In the genomic region with DNA sequence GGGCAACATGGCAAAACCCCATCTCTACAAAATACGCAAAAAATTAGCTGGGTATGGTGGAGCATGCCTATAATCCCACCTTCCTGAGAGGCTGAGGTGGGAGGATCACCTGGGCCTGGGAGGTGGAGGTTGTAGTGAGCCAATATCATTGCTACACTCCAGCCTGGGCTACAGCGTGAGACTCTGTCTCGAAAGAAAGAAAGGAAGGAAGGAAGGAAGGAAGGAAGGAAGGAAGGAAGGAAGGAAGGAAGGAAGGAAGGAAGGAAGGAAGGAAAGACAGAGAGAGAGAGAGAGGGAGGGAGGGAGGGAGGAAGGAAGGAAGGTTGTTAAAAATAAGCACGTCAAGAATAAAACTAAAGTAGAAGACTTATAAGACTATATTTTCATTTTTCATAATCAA, we compare ENCODE assay signal across 25 cellular contexts.
"Had no signal": no experiment of that assay in that cellular context is flagged by ENCODE, and none has a peak within 500 bp of the region (broad histone marks: within the 10 kb centered on the region; RNA-seq: fewer than 3 reads in every experiment).

No MANE protein-coding gene starts in this region.

- DNase-seq: activated CD4-positive, alpha-beta T cell treated with anti-CD3 and anti-CD28 coated beads, Interleukin-2, amount 50 U/mL, for 1 hour; activated CD4-positive, CD25-positive, alpha-beta regulatory T cell treated with anti-CD3 and anti-CD28 coated beads, Interleukin-2, amount 50 U/mL, for 72 hours; activated naive CD4-positive, alpha-beta T cell; activated naive CD8-positive, alpha-beta T cell treated with anti-CD3 and anti-CD28 coated beads, Interleukin-2, amount 10 ng/mL, durations not matched to agents 7 days and 5 days; activated T-cell treated with anti-CD3 and anti-CD28 coated beads, Interleukin-2, amount 50 U/mL, for 24 hours; amniotic stem cell; colonic mucosa; effector CD4-positive, alpha-beta T cell; foreskin melanocyte; immature natural killer cell; kidney glomerular epithelial cell; left lung; midbrain; pancreas; right cardiac atrium; stimulated activated CD4-positive, alpha-beta T cell treated with anti-CD3 and anti-CD28 coated beads, Interleukin-12 subunit alpha, Interleukin-12 subunit beta, amount 100 ng/mL, for 4 hours; stimulated activated CD4-positive, alpha-beta T cell treated with anti-CD3 and anti-CD28 coated beads, Interleukin-4, amount 100 ng/mL, for 4 hours; stomach; WERI-Rb-1 had no signal

- H3K36me3 ChIP-seq: colonic mucosa, left lung, neutrophil, pancreas, stomach, suprapubic skin, tibial nerve, WERI-Rb-1 had no signal

- H3K27ac ChIP-seq: colonic mucosa, hepatocyte, left lung, neutrophil, pancreas, stomach, suprapubic skin, WERI-Rb-1 had no signal

- H3K79me2 ChIP-seq: hepatocyte had no signal

- H3K4me1 Mint-ChIP-seq: immature natural killer cell had no signal

- H2AFZ ChIP-seq: hepatocyte had no signal

- H3K27me3 ChIP-seq: colonic mucosa, hepatocyte, left lung, pancreas, stomach, suprapubic skin, tibial nerve had no signal

- ATAC-seq: activated T-helper 17 cell treated with anti-CD3 and anti-CD28 coated beads, Interleukin-2, amount 50 U/mL, for 72 hours; left lung; natural killer cell treated with Interleukin-12 subunit alpha and Interleukin-12 subunit beta and Interleukin-15 and Interleukin-18, amount 100 ng/mL, for 72 hours; pancreas had no signal

- H3K36me3 Mint-ChIP-seq: activated naive CD8-positive, alpha-beta T cell treated with anti-CD3 and anti-CD28 coated beads, Interleukin-2, amount 10 ng/mL, durations not matched to agents 7 days and 5 days; immature natural killer cell; natural killer cell treated with Interleukin-12 subunit alpha and Interleukin-12 subunit beta and Interleukin-15 and Interleukin-18, amount 100 ng/mL, for 72 hours had no signal

- H3K27ac Mint-ChIP-seq: activated naive CD8-positive, alpha-beta T cell treated with anti-CD3 and anti-CD28 coated beads, Interleukin-2, amount 10 ng/mL, durations not matched to agents 7 days and 5 days; activated T-cell treated with anti-CD3 and anti-CD28 coated beads, Interleukin-2, amount 50 U/mL, for 24 hours; activated T-helper 17 cell treated with anti-CD3 and anti-CD28 coated beads, Interleukin-2, amount 50 U/mL, for 72 hours; natural killer cell treated with Interleukin-12 subunit alpha and Interleukin-12 subunit beta and Interleukin-15 and Interleukin-18, amount 100 ng/mL, for 72 hours had no signal

- H3K4me1 ChIP-seq: colonic mucosa, left lung, suprapubic skin, tibial nerve had no signal

- H3K9me3 ChIP-seq: colonic mucosa, left lung, neutrophil, pancreas, stomach, suprapubic skin, tibial nerve had no signal

- H3K4me2 ChIP-seq: hepatocyte had no signal

- H3K27me3 Mint-ChIP-seq: activated naive CD8-positive, alpha-beta T cell treated with anti-CD3 and anti-CD28 coated beads, Interleukin-2, amount 10 ng/mL, durations not matched to agents 7 days and 5 days; activated T-cell treated with anti-CD3 and anti-CD28 coated beads, Interleukin-2, amount 50 U/mL, for 24 hours; activated T-helper 17 cell treated with anti-CD3 and anti-CD28 coated beads, Interleukin-2, amount 50 U/mL, for 72 hours; natural killer cell treated with Interleukin-12 subunit alpha and Interleukin-12 subunit beta and Interleukin-15 and Interleukin-18, amount 100 ng/mL, for 72 hours had no signal

- H3K9me3 Mint-ChIP-seq: activated T-cell treated with anti-CD3 and anti-CD28 coated beads, Interleukin-2, amount 50 U/mL, for 24 hours; activated T-helper 17 cell treated with anti-CD3 and anti-CD28 coated beads, Interleukin-2, amount 50 U/mL, for 72 hours; immature natural killer cell; natural killer cell treated with Interleukin-12 subunit alpha and Interleukin-12 subunit beta and Interleukin-15 and Interleukin-18, amount 100 ng/mL, for 72 hours had no signal

- H3K4me3 Mint-ChIP-seq: activated naive CD8-positive, alpha-beta T cell treated with anti-CD3 and anti-CD28 coated beads, Interleukin-2, amount 10 ng/mL, durations not matched to agents 7 days and 5 days; activated T-cell treated with anti-CD3 and anti-CD28 coated beads, Interleukin-2, amount 50 U/mL, for 24 hours; activated T-helper 17 cell treated with anti-CD3 and anti-CD28 coated beads, Interleukin-2, amount 50 U/mL, for 72 hours; immature natural killer cell; natural killer cell treated with Interleukin-12 subunit alpha and Interleukin-12 subunit beta and Interleukin-15 and Interleukin-18, amount 100 ng/mL, for 72 hours had no signal

- H3K4me3 ChIP-seq: colonic mucosa, hepatocyte, left lung, pancreas, stomach, suprapubic skin, tibial nerve had no signal
